7 cellular contexts compared by ENCODE assay signal in the genomic region with DNA sequence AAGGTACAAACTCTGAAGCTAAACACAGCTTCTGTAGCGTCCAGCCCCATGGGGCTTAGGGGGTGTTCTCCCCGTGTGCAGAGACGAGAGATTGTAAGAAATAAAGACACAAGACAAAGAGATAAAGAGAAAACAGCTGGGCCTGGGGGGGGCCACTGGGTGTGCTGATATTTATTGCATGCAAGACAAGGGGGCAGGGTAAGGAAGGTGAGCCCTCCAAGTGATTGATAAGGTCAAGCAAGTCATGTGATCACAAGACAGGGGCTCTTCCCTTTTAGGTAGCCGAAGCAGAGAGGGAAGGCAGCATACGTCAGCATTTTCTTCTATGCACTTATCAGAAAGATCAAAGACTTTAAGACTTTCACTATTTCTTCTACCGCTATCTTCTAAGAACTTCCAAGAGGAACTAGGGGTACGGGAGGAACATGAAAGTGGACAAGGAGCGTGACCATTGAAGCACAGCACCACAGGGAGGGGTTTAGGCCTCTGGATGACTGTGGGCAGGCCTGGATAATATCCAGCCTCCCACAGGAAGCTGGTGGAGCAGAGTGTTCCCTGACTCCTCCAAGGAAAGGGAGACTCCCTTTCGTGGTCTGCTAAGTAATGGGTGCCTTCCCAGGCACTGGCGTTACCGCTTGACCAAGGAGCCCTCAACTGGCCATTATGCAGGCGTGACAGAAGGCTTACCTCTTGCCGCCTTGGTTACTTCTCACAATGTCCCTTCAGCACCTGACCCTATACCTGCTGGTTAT. TPM values are rescaled to one million over a fixed set of nuclear protein-coding genes. Genes with fewer than 3 reads are reported as not detected.
A peak's percentile ranks its signal among the peaks of the same experiment; 100 is the strongest.
DNase-seq lines count a peak whose midpoint lies in the region; TF ChIP-seq lines count a peak whose summit lies in the region.
"Not testable (repeated sequence)": the region's sequence is repeated elsewhere in the genome, so short reads cannot be mapped to it uniquely, and the experiment has no call there.

No MANE protein-coding gene starts in this region.

- H3K9ac ChIP-seq in GM23248; smooth muscle cell (ENCODE audit: low read depth): not testable (repeated sequence)

- peaks cover 57% of the 10 kb centered on the region for H3K4me1 ChIP-seq in GM23248 (ENCODE audit: insufficient read depth)
- H3K4me1 ChIP-seq in smooth muscle cell (ENCODE audit: low read depth): not testable (repeated sequence)

- H3K9me3 Mint-ChIP-seq in activated T-cell treated with anti-CD3 and anti-CD28 coated beads, Interleukin-2, amount 50 U/mL, for 24 hours; brain: not testable (repeated sequence)

- H3K27me3 ChIP-seq in GM23248 (replicated peaks; ENCODE audit: insufficient read depth); smooth muscle cell (ENCODE audit: low read depth): not testable (repeated sequence)

- H3K9me2 ChIP-seq in GM23248 (ENCODE audit: insufficient read depth): not testable (repeated sequence)

- not testable (repeated sequence) for H3K4me2 ChIP-seq in GM23248 (ENCODE audit: unreplicated experiment); smooth muscle cell

- not testable (repeated sequence) for TF ChIP-seq CTCF in brain (conservative IDR thresholded peaks at IDR 0.05); smooth muscle cell (IDR thresholded peaks at IDR 0.05; ENCODE audit: borderline replicate concordance, insufficient read depth, poor library complexity, severe bottlenecking)

- in situ Hi-C loops in GM23248 (cut with MboI): not testable (repeated sequence)

- H3K27ac ChIP-seq in GM23248 (0 out of 2 replicates have a peak overlapping the region, but pooled peaks have one; percentile 11), smooth muscle cell (ENCODE audit: low read depth) (peak overlapping the region; percentile 34)

- not testable (repeated sequence) for DNase-seq in GM23248; activated T-cell treated with anti-CD3 and anti-CD28 coated beads, Interleukin-2, amount 50 U/mL, for 24 hours; smooth muscle cell (lab: John Stamatoyannopoulos, UW; ENCODE audit: unreplicated experiment)
- DNase-seq in RPMI7951 (ENCODE audit: low read depth): peak; percentile 34
- peak; percentile 41 for DNase-seq in glomerular visceral epithelial cell (ENCODE audit: extremely low spot score)
- peak; percentile 43 for DNase-seq in myocyte (ENCODE audit: low read depth)

- not testable (repeated sequence) for H2AFZ ChIP-seq in GM23248; smooth muscle cell (ENCODE audit: low read depth)

- H4K20me1 ChIP-seq in GM23248 (ENCODE audit: insufficient read depth): not testable (repeated sequence)
- peaks cover 100% of the 10 kb centered on the region for H4K20me1 ChIP-seq in smooth muscle cell (ENCODE audit: low read depth)

- H3K9me3 ChIP-seq in GM23248 (ENCODE audit: low read depth); smooth muscle cell (replicated peaks; ENCODE audit: low read depth): not testable (repeated sequence)

- H3K27me3 Mint-ChIP-seq in activated T-cell treated with anti-CD3 and anti-CD28 coated beads, Interleukin-2, amount 50 U/mL, for 24 hours; brain: not testable (repeated sequence)

- peaks cover 95% of the 10 kb centered on the region for H3K36me3 Mint-ChIP-seq in activated T-cell treated with anti-CD3 and anti-CD28 coated beads, Interleukin-2, amount 50 U/mL, for 24 hours (ENCODE audit: low read depth)
- peaks cover 93% of the 10 kb centered on the region for H3K36me3 Mint-ChIP-seq in brain

- H3F3A ChIP-seq in GM23248 (ENCODE audit: insufficient read depth) (peaks cover 94% of the 10 kb centered on the region), smooth muscle cell (ENCODE audit: low read depth) (peaks cover 42% of the 10 kb centered on the region)

- H3K4me1 Mint-ChIP-seq in activated T-cell treated with anti-CD3 and anti-CD28 coated beads, Interleukin-2, amount 50 U/mL, for 24 hours (ENCODE audit: low read depth); brain: not testable (repeated sequence)

- H3K27ac Mint-ChIP-seq in activated T-cell treated with anti-CD3 and anti-CD28 coated beads, Interleukin-2, amount 50 U/mL, for 24 hours: peak overlapping the region; percentile 9
- peak overlapping the region in 3 of 5 experiments; percentile 8 to 66 (median 43) for H3K27ac Mint-ChIP-seq in brain

- WGBS in GM23248 (ENCODE audit: low coverage in 1 of 2, low lambda C conversion rate in 2 of 2, missing lambda C conversion rate in 2 of 2), 2 experiments: 82 to 83% methylated on average over 13 of the region's 13 CpGs
- 61% methylated on average over 13 of the region's 13 CpGs for WGBS in smooth muscle cell (ENCODE audit: low lambda C conversion rate)

- not testable (repeated sequence) for H3K4me3 Mint-ChIP-seq in activated T-cell treated with anti-CD3 and anti-CD28 coated beads, Interleukin-2, amount 50 U/mL, for 24 hours; brain

- not testable (repeated sequence) for H3K4me3 ChIP-seq in GM23248, smooth muscle cell

- H3K79me2 ChIP-seq in GM23248 (ENCODE audit: insufficient read depth) (peaks cover 79% of the 10 kb centered on the region), smooth muscle cell (ENCODE audit: low read depth) (peaks cover 40% of the 10 kb centered on the region)

- H3K36me3 ChIP-seq in GM23248 (ENCODE audit: low read depth) (peaks cover 82% of the 10 kb centered on the region), smooth muscle cell (ENCODE audit: low read depth) (peaks cover 25% of the 10 kb centered on the region)

RNA-seq across cellular contexts. Expression of a gene that starts 29.8 kb away (rescaled TPM):
- 302 and 388 TPM in 2 replicates for total RNA-seq in GM23248 (2014; rRNA removed; shearing (Covaris generic))
- 357 and 358 TPM in 2 replicates for polyA plus RNA-seq in GM23248 (2016; fragmentation: Nextera tagmentation; extraction: Ambion mirVana)
- total RNA-seq in RPMI7951 (2014; rRNA removed; shearing (Covaris generic)): 354 and 358 TPM in 2 replicates
- polyA plus RNA-seq in brain (ENCODE audit: insufficient read depth, low read depth, low replicate concordance): 374 TPM
- total RNA-seq in myocyte: 527 and 616 TPM in 2 replicates
- 451 TPM for polyA plus RNA-seq in myocyte (2012)
- total RNA-seq in smooth muscle cell: 399 and 436 TPM in 2 replicates
- polyA plus RNA-seq in smooth muscle cell: 435 and 457 TPM in 2 replicates

RNA-seq across cellular contexts. Expression of a gene that starts 42.4 kb away (rescaled TPM):
- 1.3 and 5.2 TPM in 2 replicates for total RNA-seq in GM23248 (2014; rRNA removed; shearing (Covaris generic))
- polyA plus RNA-seq in GM23248 (2016; fragmentation: Nextera tagmentation; extraction: Ambion mirVana) (1.7 and 2.5 TPM in 2 replicates), brain (ENCODE audit: insufficient read depth, low read depth, low replicate concordance) (57.7 TPM), smooth muscle cell (19.0 and 23.4 TPM in 2 replicates)
- total RNA-seq in RPMI7951 (2014; rRNA removed; shearing (Covaris generic)): 41.1 and 57.9 TPM in 2 replicates
- total RNA-seq in myocyte (1,721 and 2,454 TPM in 2 replicates), smooth muscle cell (24.7 and 38.5 TPM in 2 replicates)
- polyA plus RNA-seq in myocyte (2012): 673 TPM

Comparison
In these comparisons a context has a peak if more than half of its experiments do, and no peak if none do; other contexts are left out.
1. RNA of a gene that starts 42.4 kb away (total RNA-seq): 1,721 to 2,454 TPM in myocyte; 41.1 to 57.9 TPM in RPMI7951, 24.7 to 38.5 TPM in smooth muscle cell and 1.3 to 5.2 TPM in GM23248; every median in the first group is over 10 times any median in the second.